In genomic region chr13:40632915-40633314, GRCh38 we compare ENCODE assay signal across 22 cellular contexts. TPM values are rescaled to one million over a fixed set of nuclear protein-coding genes. Genes with fewer than 3 reads are reported as not detected.
DNase-seq lines count a peak whose midpoint lies in the region; ATAC-seq and TF ChIP-seq lines count a peak whose summit lies in the region.
"Had no signal": no experiment of that assay in that cellular context is flagged by ENCODE, and none has a peak within 500 bp of the region (broad histone marks: within the 10 kb centered on the region; RNA-seq: fewer than 3 reads in every experiment).

No MANE protein-coding gene starts in this region.

- 86 to 96% (median 93%) methylated on average over 3 of the region's 3 CpGs for WGBS in adrenal gland, 4 donors

- TF ChIP-seq POLR2A in adrenal gland (IDR thresholded peaks at IDR 0.05) = no peak

- H3K27ac Mint-ChIP-seq in CD8-positive, alpha-beta T cell = peak overlapping the region; percentile 42
- peak overlapping the region; percentile 23 to 64 for H3K27ac Mint-ChIP-seq in T-cell
- peak overlapping the region in 4 of 6 donors; percentile 37 to 85 (median 63) for H3K27ac Mint-ChIP-seq in naive B cell

- no peaks in the 10 kb centered on the region for H3K9me3 Mint-ChIP-seq in activated T-cell treated with anti-CD3 and anti-CD28 coated beads, Interleukin-2, amount 50 U/mL, for 4 hours
- no peaks in the 10 kb centered on the region for H3K9me3 Mint-ChIP-seq in CD8-positive, alpha-beta T cell
- H3K9me3 Mint-ChIP-seq in T-cell (no peaks in the 10 kb centered on the region), naive B cell (no peaks in the 10 kb centered on the region)

- H3K36me3 ChIP-seq in CD8-positive, alpha-beta T cell (ENCODE audit: insufficient read depth, low read length) = no peaks in the 10 kb centered on the region
- H3K36me3 ChIP-seq in adrenal gland (replicated peaks in 1 of 2) = no peaks in the 10 kb centered on the region
- H3K36me3 ChIP-seq: BE2C, Peyer's patch had no signal

- peak overlapping the region; percentile 6 for H3K4me3 Mint-ChIP-seq in activated T-cell treated with anti-CD3 and anti-CD28 coated beads, Interleukin-2, amount 50 U/mL, for 4 hours
- peak overlapping the region; percentile 19 for H3K4me3 Mint-ChIP-seq in CD8-positive, alpha-beta T cell
- H3K4me3 Mint-ChIP-seq in T-cell (peak overlapping the region in 2 of 3 donors; percentile 28 to 71), naive B cell (peak overlapping the region in 2 of 8 donors; percentile 13 to 79)

- intact Hi-C loops in CD8-positive, alpha-beta T cell (cut with DNase I, micrococcal nuclease) = no loop called here
- intact Hi-C loops in adrenal gland (cut with DNase I) = no loop called here

- peaks cover 17% of the 10 kb centered on the region for H3K36me3 Mint-ChIP-seq in activated T-cell treated with anti-CD3 and anti-CD28 coated beads, Interleukin-2, amount 50 U/mL, for 4 hours (ENCODE audit: insufficient read depth)
- H3K36me3 Mint-ChIP-seq in CD8-positive, alpha-beta T cell = peaks cover 37% of the 10 kb centered on the region
- H3K36me3 Mint-ChIP-seq in T-cell (peaks cover 23% of the 10 kb centered on the region), naive B cell (peaks cover 0 to 19% of the 10 kb centered on the region in 2 donors)

- POLR2A ChIA-PET in CD8-positive, alpha-beta T cell (lab: Charles Lee) = no interaction called here
- POLR2A ChIA-PET in T-cell (lab: Charles Lee) = interaction anchor here in 1 of 2 donors (0.6 kb wide), 1 partner anchor 38 kb away, joined by 3 read pairs; no protein-coding TSS in a partner anchor

- H3K4me1 ChIP-seq in CD8-positive, alpha-beta T cell (ENCODE audit: insufficient read depth, low read length) = peaks cover 84% of the 10 kb centered on the region
- H3K4me1 ChIP-seq in adrenal gland (replicated peaks in 1 of 2) = peaks cover 17 to 39% of the 10 kb centered on the region in 2 donors
- H3K4me1 ChIP-seq: BE2C had no signal

- no peak for TF ChIP-seq CTCF in CD8-positive, alpha-beta T cell (IDR thresholded peaks at IDR 0.05)
- TF ChIP-seq CTCF in adrenal gland (IDR thresholded peaks at IDR 0.05) = no peak

- H3K4me1 Mint-ChIP-seq in activated T-cell treated with anti-CD3 and anti-CD28 coated beads, Interleukin-2, amount 50 U/mL, for 4 hours (ENCODE audit: low read depth) = peaks cover 84% of the 10 kb centered on the region
- peaks cover 85% of the 10 kb centered on the region for H3K4me1 Mint-ChIP-seq in CD8-positive, alpha-beta T cell (ENCODE audit: low read depth)
- H3K4me1 Mint-ChIP-seq in T-cell (peaks cover 86 to 91% (median 90%) of the 10 kb centered on the region in 3 donors), naive B cell (peaks cover 62 to 95% (median 89%) of the 10 kb centered on the region in 3 donors)

- no peak overlapping the region for H3K27ac ChIP-seq in CD8-positive, alpha-beta T cell (ENCODE audit: low read depth, low read length)
- no peak overlapping the region for H3K27ac ChIP-seq in adrenal gland
- H3K27ac ChIP-seq: A549, KMS-11, Peyer's patch had no signal

- CTCF ChIA-PET in CD8-positive, alpha-beta T cell (lab: Charles Lee) = no interaction called here
- CTCF ChIA-PET in T-cell (lab: Charles Lee) = interaction anchor here in 1 of 2 donors (0.6 kb wide), 1 partner anchor 12 kb away, joined by 5 read pairs; no protein-coding TSS in a partner anchor

- DNase-seq in activated T-cell treated with anti-CD3 and anti-CD28 coated beads, Interleukin-2, amount 50 U/mL, for 4 hours = no peak
- DNase-seq in activated T-cell treated with anti-CD3 and anti-CD28 coated beads, Interleukin-2, amount 50 U/mL, for 1 hour = no peak
- DNase-seq in CD8-positive, alpha-beta T cell = no peak
- no peak for DNase-seq in T-cell
- no peak for DNase-seq in naive B cell
- DNase-seq in activated naive CD4-positive, alpha-beta T cell (lab: John Stamatoyannopoulos, UW) = no peak
- DNase-seq in adrenal gland = no peak
- DNase-seq: BE2C, Caco-2, DMS 273 treated with DMSO at 0.1 percent for 48 hours, DMS79 treated with DMSO at 0.1 percent for 48 hours, IMR-90, NCI-H1092 treated with DMSO at 0.1 percent for 48 hours, NCI-H146, NCI-H2029, NCI-H2171, NCI-H524 treated with DMSO at 0.1 percent for 48 hours, NCI-H82, Peyer's patch had no signal

- no peaks in the 10 kb centered on the region for H3K27me3 Mint-ChIP-seq in activated T-cell treated with anti-CD3 and anti-CD28 coated beads, Interleukin-2, amount 50 U/mL, for 4 hours (ENCODE audit: low read depth)
- H3K27me3 Mint-ChIP-seq in CD8-positive, alpha-beta T cell (ENCODE audit: low read depth) = no peaks in the 10 kb centered on the region
- H3K27me3 Mint-ChIP-seq in T-cell = no peaks in the 10 kb centered on the region
- no peaks in the 10 kb centered on the region for H3K27me3 Mint-ChIP-seq in naive B cell

- ATAC-seq in activated T-cell treated with anti-CD3 and anti-CD28 coated beads, Interleukin-2, amount 50 U/mL, for 4 hours = no peak
- no peak for ATAC-seq in CD8-positive, alpha-beta T cell
- ATAC-seq in T-cell (replicated peaks in 1 of 4) = no peak
- ATAC-seq in naive B cell (ENCODE audit: low read depth in 2 of 2) = no peak
- no peak for ATAC-seq in GM19397 (IDR thresholded peaks at IDR 0.05; ENCODE audit: unreplicated experiment)
- ATAC-seq: A549 had no signal

- H3K9me3 ChIP-seq in CD8-positive, alpha-beta T cell (ENCODE audit: low read length) = no peaks in the 10 kb centered on the region
- H3K9me3 ChIP-seq in adrenal gland (replicated peaks in 1 of 3) = no peaks in the 10 kb centered on the region
- H3K9me3 ChIP-seq: A549, BE2C, Caco-2, Peyer's patch had no signal

- H3K4me3 ChIP-seq in CD8-positive, alpha-beta T cell (ENCODE audit: low read depth, low read length) = no peak overlapping the region
- H3K4me3 ChIP-seq in adrenal gland = no peak overlapping the region
- H3K4me3 ChIP-seq: A549, Peyer's patch had no signal

- no peaks in the 10 kb centered on the region for H3K27me3 ChIP-seq in CD8-positive, alpha-beta T cell (ENCODE audit: insufficient read depth, low read length)
- H3K27me3 ChIP-seq in adrenal gland = no peaks in the 10 kb centered on the region
- H3K27me3 ChIP-seq: BE2C, Peyer's patch had no signal

RNA-seq across cellular contexts. Expression of gene FOXO1, which starts 33.5 kb away (rescaled TPM):
- 10 to 100 TPM; 61.1 to 64.0 (median 62.7) TPM for total RNA-seq in activated T-cell treated with anti-CD3 and anti-CD28 coated beads, Interleukin-2, amount 50 U/mL, for 4 hours
- 10 to 100 TPM; 97.2 to 97.3 TPM for total RNA-seq in CD8-positive, alpha-beta T cell
- 10 to 100 TPM; 73.0 to 89.1 (median 84.5) TPM for total RNA-seq in T-cell
- 100 to 1,000 TPM in 5 of 6 donors, 10 to 100 TPM in 1; 70.3 to 174 (median 117) TPM for polyA plus RNA-seq in naive B cell (ENCODE audit: low read depth in 6 of 6)
- total RNA-seq in adrenal gland = 10 to 100 TPM; 17.2 to 35.4 (median 24.4) TPM
- 10 to 100 TPM in 1 of 3 donors, 1 to 10 TPM in 2; 4.3 to 15.2 (median 4.4) TPM for polyA plus RNA-seq in adrenal gland
